In genomic region chr7:107892367-107892741, GRCh38 we compare ENCODE assay signal across 8 cellular contexts. TPM values are rescaled to one million over a fixed set of nuclear protein-coding genes. Genes with fewer than 3 reads are reported as not detected.
DNase-seq lines count a peak whose midpoint lies in the region; ATAC-seq and TF ChIP-seq lines count a peak whose summit lies in the region.
"Not testable (repeated sequence)": the region's sequence is repeated elsewhere in the genome, so short reads cannot be mapped to it uniquely, and the experiment has no call there.

No MANE protein-coding gene starts in this region.

- peaks cover 63% of the 10 kb centered on the region for H3K79me2 ChIP-seq in SU-DHL-6 (ENCODE audit: insufficient read depth, low read length)

- H3K4me1 Mint-ChIP-seq in activated naive CD8-positive, alpha-beta T cell treated with anti-CD3 and anti-CD28 coated beads for 36 hours = peaks cover 48% of the 10 kb centered on the region
- peaks cover 28% of the 10 kb centered on the region for H3K4me1 Mint-ChIP-seq in nephron progenitor cell
- peaks cover 48% of the 10 kb centered on the region for H3K4me1 Mint-ChIP-seq in stimulated activated naive CD8-positive, alpha-beta T cell treated with anti-CD3 and anti-CD28 coated beads, Interleukin-15, amount 100 ng/mL, for 72 hours

- H3K27ac ChIP-seq in HL-60 (replicated peaks) (peak overlapping the region; percentile 85), SU-DHL-6 (ENCODE audit: low read depth, low read length) (peak overlapping the region; percentile 51)

- H4K20me1 ChIP-seq in SU-DHL-6 (ENCODE audit: low read depth, low read length) = not testable (repeated sequence)

- H2AFZ ChIP-seq in SU-DHL-6 (ENCODE audit: low read depth, low read length, severe bottlenecking) = not testable (repeated sequence)

- H3K27me3 Mint-ChIP-seq in activated naive CD8-positive, alpha-beta T cell treated with anti-CD3 and anti-CD28 coated beads for 36 hours; nephron progenitor cell (ENCODE audit: low read depth, poor library complexity); stimulated activated naive CD8-positive, alpha-beta T cell treated with anti-CD3 and anti-CD28 coated beads, Interleukin-15, amount 100 ng/mL, for 72 hours: not testable (repeated sequence)

- H3K36me3 ChIP-seq in BE2C (peaks cover 39% of the 10 kb centered on the region), SU-DHL-6 (ENCODE audit: low read length) (peaks cover 19% of the 10 kb centered on the region; the same call in 1 of the 2 replicates)
- H3K36me3 ChIP-seq in endocrine pancreas (ENCODE audit: control insufficient read depth, insufficient read depth, low read length) = not testable (repeated sequence)

- not testable (repeated sequence) for DNase-seq in BE2C; HL-60 (ENCODE audit: low read depth in 1 of 2, low spot score in 1 of 2); activated naive CD8-positive, alpha-beta T cell treated with anti-CD3 and anti-CD28 coated beads for 36 hours; nephron progenitor cell; stimulated activated naive CD8-positive, alpha-beta T cell treated with anti-CD3 and anti-CD28 coated beads, Interleukin-15, amount 100 ng/mL, for 72 hours

- not testable (repeated sequence) for H3K9me2 ChIP-seq in SU-DHL-6 (replicated peaks; ENCODE audit: insufficient read depth, low read length)

- peak overlapping the region; percentile 99 for H3K27ac Mint-ChIP-seq in activated naive CD8-positive, alpha-beta T cell treated with anti-CD3 and anti-CD28 coated beads for 36 hours
- H3K27ac Mint-ChIP-seq in nephron progenitor cell = not testable (repeated sequence)
- peak overlapping the region in 1 of 2 donors; percentile 98 for H3K27ac Mint-ChIP-seq in stimulated activated naive CD8-positive, alpha-beta T cell treated with anti-CD3 and anti-CD28 coated beads, Interleukin-15, amount 100 ng/mL, for 72 hours

- H3K4me3 ChIP-seq in BE2C (ENCODE audit: low read depth, low read length) (peak overlapping the region; percentile 96), HL-60 (replicated peaks; ENCODE audit: insufficient read depth, low read length) (peak overlapping the region; percentile 85), SU-DHL-6 (ENCODE audit: insufficient read depth, low read length, poor library complexity, severe bottlenecking) (peak overlapping the region; percentile 82), endocrine pancreas (ENCODE audit: control insufficient read depth, insufficient read depth, low read length) (peak overlapping the region; percentile 81), iPS-18c (ENCODE audit: insufficient read depth, low read depth, low read length) (peak overlapping the region; percentile 67; the same call in 1 of the 2 replicates)

- not testable (repeated sequence) for H3K27me3 ChIP-seq in BE2C; HL-60 (ENCODE audit: insufficient read depth, poor library complexity, severe bottlenecking); SU-DHL-6 (ENCODE audit: low read length); endocrine pancreas (ENCODE audit: control insufficient read depth, insufficient read depth, low read length)

- TF ChIP-seq CTCF in BE2C (IDR thresholded peaks at IDR 0.05; ENCODE audit: low read depth, low read length); HL-60 (IDR thresholded peaks at IDR 0.05; ENCODE audit: insufficient read depth, low read length); SU-DHL-6 (IDR thresholded peaks at IDR 0.05; ENCODE audit: insufficient read depth, low read length, poor library complexity, severe bottlenecking); nephron progenitor cell (IDR thresholded peaks at IDR 0.05): not testable (repeated sequence)

- peak overlapping the region; percentile 100 for H3K4me3 Mint-ChIP-seq in activated naive CD8-positive, alpha-beta T cell treated with anti-CD3 and anti-CD28 coated beads for 36 hours
- H3K4me3 Mint-ChIP-seq in nephron progenitor cell = peak overlapping the region; percentile 99
- H3K4me3 Mint-ChIP-seq in stimulated activated naive CD8-positive, alpha-beta T cell treated with anti-CD3 and anti-CD28 coated beads, Interleukin-15, amount 100 ng/mL, for 72 hours = peak overlapping the region; percentile 91 to 98

- peak overlapping the region; percentile 92 for H3K4me2 ChIP-seq in SU-DHL-6 (ENCODE audit: low read depth, low read length, poor library complexity, severe bottlenecking)

- H3K4me1 ChIP-seq in BE2C = not testable (repeated sequence)
- peaks cover 28% of the 10 kb centered on the region for H3K4me1 ChIP-seq in endocrine pancreas (ENCODE audit: control insufficient read depth, insufficient read depth, low read length)

- H3K9me3 ChIP-seq in BE2C; SU-DHL-6 (ENCODE audit: insufficient read depth, low read length); endocrine pancreas (ENCODE audit: control insufficient read depth, low read length); iPS-18c (ENCODE audit: control insufficient read depth, insufficient read depth, low read length): not testable (repeated sequence)

- peak overlapping the region; percentile 80 for H3K9ac ChIP-seq in SU-DHL-6 (ENCODE audit: low read length)
- not testable (repeated sequence) for H3K9ac ChIP-seq in endocrine pancreas (ENCODE audit: control insufficient read depth, insufficient read depth, low read length)

- not testable (repeated sequence) for H3F3A ChIP-seq in SU-DHL-6 (ENCODE audit: insufficient read depth)

- H3K36me3 Mint-ChIP-seq in activated naive CD8-positive, alpha-beta T cell treated with anti-CD3 and anti-CD28 coated beads for 36 hours = peaks cover 31% of the 10 kb centered on the region
- H3K36me3 Mint-ChIP-seq in nephron progenitor cell (ENCODE audit: low read depth) = peaks cover 41% of the 10 kb centered on the region

- not testable (repeated sequence) for H3K9me3 Mint-ChIP-seq in activated naive CD8-positive, alpha-beta T cell treated with anti-CD3 and anti-CD28 coated beads for 36 hours; nephron progenitor cell; stimulated activated naive CD8-positive, alpha-beta T cell treated with anti-CD3 and anti-CD28 coated beads, Interleukin-15, amount 100 ng/mL, for 72 hours

- not testable (repeated sequence) for ATAC-seq in stimulated activated naive CD8-positive, alpha-beta T cell treated with anti-CD3 and anti-CD28 coated beads, Interleukin-15, amount 100 ng/mL, for 72 hours

RNA-seq across cellular contexts. Expression of gene DLD, which starts 1.4 kb away (rescaled TPM):
- polyA plus RNA-seq in BE2C (2012; ENCODE audit: insufficient read depth, insufficient read length, low read depth) = 103 TPM
- total RNA-seq in activated naive CD8-positive, alpha-beta T cell treated with anti-CD3 and anti-CD28 coated beads for 36 hours = 100 to 1,000 TPM; 121 to 128 TPM
